3 cellular contexts compared by ENCODE assay signal in the genomic region with DNA sequence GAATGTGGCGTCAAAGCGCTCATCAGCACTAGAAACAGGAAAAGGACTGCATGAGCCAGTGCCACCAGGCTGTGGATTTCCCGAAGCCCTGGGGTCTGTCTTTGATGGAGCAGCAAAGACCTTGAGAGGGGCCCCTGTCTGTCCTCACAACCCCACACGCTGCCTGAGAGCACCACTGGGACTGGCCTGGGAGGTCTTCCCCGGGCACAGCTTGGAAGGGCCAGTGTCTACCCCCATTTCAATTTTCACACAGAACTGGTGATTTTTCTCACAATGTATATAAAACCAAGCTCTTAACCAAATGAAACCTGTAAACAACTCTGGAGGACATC. TPM values are rescaled to one million over a fixed set of nuclear protein-coding genes. Genes with fewer than 3 reads are reported as not detected.
"Had no signal": no experiment of that assay in that cellular context is flagged by ENCODE, and none has a peak within 500 bp of the region (broad histone marks: within the 10 kb centered on the region; RNA-seq: fewer than 3 reads in every experiment).

No MANE protein-coding gene starts in this region.

RNA-seq across cellular contexts. Expression of gene CHRFAM7A, which starts 16.3 kb away (rescaled TPM):
- total RNA-seq: GM23248, HFFc6 had no signal
- polyA plus RNA-seq: GM23248 had no signal

RNA-seq across cellular contexts. Expression of gene GOLGA8R, which starts 37.0 kb away (rescaled TPM):
- total RNA-seq: H7 had no signal
